In the genomic region with DNA sequence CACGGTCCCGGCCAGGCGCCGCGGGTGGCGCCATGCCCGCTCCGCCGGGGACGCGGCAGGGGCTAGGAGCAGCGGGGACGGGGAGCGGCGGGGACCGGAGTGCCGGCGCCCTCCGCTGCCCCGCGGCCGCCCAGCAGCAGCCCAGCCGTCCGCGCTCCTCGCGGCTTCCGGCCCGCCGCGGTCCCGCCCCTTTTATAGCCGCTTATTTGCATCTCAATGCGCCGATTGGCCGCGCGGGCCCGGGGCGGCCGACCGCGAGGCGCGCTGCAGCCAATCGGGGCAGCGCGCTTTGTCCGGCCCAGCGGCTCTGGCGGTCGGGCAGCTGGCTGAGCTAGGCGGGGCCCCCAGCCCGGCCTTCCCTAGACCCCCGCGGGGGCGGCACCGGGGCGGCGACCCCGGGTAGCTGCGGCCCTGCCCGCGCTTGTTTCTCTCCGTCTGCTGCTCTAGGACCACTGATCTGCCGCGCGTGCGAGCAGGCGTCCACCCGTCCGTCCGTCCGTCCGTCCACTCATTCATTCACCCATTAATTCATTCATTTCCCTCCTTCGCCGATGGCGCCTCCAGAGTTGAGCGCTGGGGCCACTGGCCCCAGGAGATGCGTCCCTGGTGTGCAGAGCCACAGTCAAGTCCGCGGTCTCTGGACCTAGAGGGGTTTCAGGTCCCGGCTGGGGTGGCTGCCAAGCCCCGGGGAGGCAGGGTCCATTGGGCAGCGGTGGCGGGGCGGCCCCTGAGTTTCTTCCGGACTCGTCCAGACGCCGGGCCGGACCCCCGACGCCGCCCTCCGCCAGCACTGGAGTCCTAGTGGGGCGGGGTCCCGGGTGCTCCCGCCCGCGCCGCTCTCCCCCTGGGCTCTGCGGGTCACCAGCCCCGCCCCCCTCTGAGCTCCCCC, we compare ENCODE assay signal across 8 cellular contexts. TPM values are rescaled to one million over a fixed set of nuclear protein-coding genes. Genes with fewer than 3 reads are reported as not detected.
A peak's percentile ranks its signal among the peaks of the same experiment; 100 is the strongest.
DNase-seq lines count a peak whose midpoint lies in the region; ATAC-seq, FAIRE-seq and TF ChIP-seq lines count a peak whose summit lies in the region.

A gene with protein sequence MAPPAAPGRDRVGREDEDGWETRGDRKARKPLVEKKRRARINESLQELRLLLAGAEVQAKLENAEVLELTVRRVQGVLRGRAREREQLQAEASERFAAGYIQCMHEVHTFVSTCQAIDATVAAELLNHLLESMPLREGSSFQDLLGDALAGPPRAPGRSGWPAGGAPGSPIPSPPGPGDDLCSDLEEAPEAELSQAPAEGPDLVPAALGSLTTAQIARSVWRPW (minus strand): TSS at position 167 of the 889 bp plus-strand sequence. CDS start 133 bp downstream, at position 34.

- no peak for FAIRE-seq in H54 (lab: Jason Lieb, UNC)

- H3K9ac ChIP-seq in subcutaneous abdominal adipose tissue (ENCODE audit: low read length in 5 of 5): no peak within 1 kb of the TSS

- TF ChIP-seq EP300 in gastroesophageal sphincter (IDR thresholded peaks at IDR 0.05): no peak

- H3K9me3 ChIP-seq in gastroesophageal sphincter (no peaks in the 10 kb centered on the region), subcutaneous abdominal adipose tissue (ENCODE audit: control insufficient read depth in 5 of 5, low read length in 5 of 5) (peaks cover 0 to 3% (median 0%) of the 10 kb centered on the region in 5 donors)

- ATAC-seq in gastroesophageal sphincter: peak; percentile 96

- H3K36me3 ChIP-seq in gastroesophageal sphincter (peaks cover 0 to 14% of the 10 kb centered on the region in 2 donors), subcutaneous abdominal adipose tissue (ENCODE audit: control insufficient read depth in 5 of 5, insufficient read depth in 5 of 5, low read length in 5 of 5) (peaks cover 1 to 8% (median 5%) of the 10 kb centered on the region in 5 donors)

- H3K4me3 ChIP-seq in gastroesophageal sphincter: peak within 1 kb of the TSS; percentile 45 to 75
- peak within 1 kb of the TSS in 4 of 5 donors; percentile 54 to 72 (median 63) for H3K4me3 ChIP-seq in subcutaneous abdominal adipose tissue (ENCODE audit: low read depth in 1 of 5, low read length in 5 of 5)

- peak in 2 of 4 experiments; percentile 18 to 40 for TF ChIP-seq CTCF in gastroesophageal sphincter (IDR thresholded peaks at IDR 0.05)

- H3K4me1 ChIP-seq in gastroesophageal sphincter: peaks cover 0 to 46% (median 8%) of the 10 kb centered on the region in 3 donors
- H3K4me1 ChIP-seq in subcutaneous abdominal adipose tissue (ENCODE audit: control insufficient read depth in 5 of 5, insufficient read depth in 5 of 5, low read length in 5 of 5): peaks cover 8 to 36% (median 24%) of the 10 kb centered on the region in 5 donors

- DNase-seq in ELF-1 (ENCODE audit: low read depth, low spot score) (peak; percentile 95), H54 (ENCODE audit: insufficient read length, low spot score) (peak; percentile 97), M059J (ENCODE audit: low read depth) (peak; percentile 81), SHP77 (lab: John Stamatoyannopoulos, UW) (peak; percentile 89 to 93), activated gamma-delta T cell treated with Interleukin-2 at 50 U/mL for 16 hours (peak; percentile 73), nucleus accumbens (lab: John Stamatoyannopoulos, UW) (peak in 50 of 56 donors; percentile 11 to 91 (median 67))

- peak; percentile 97 for TF ChIP-seq POLR2A in H54 (IDR thresholded peaks at IDR 0.05; ENCODE audit: low read depth, low read length)
- TF ChIP-seq POLR2A in gastroesophageal sphincter (IDR thresholded peaks at IDR 0.05): peak; percentile 84 to 90

- peaks cover 6% of the 10 kb centered on the region for H3K27me3 ChIP-seq in gastroesophageal sphincter
- H3K27me3 ChIP-seq in subcutaneous abdominal adipose tissue (ENCODE audit: control insufficient read depth in 5 of 5, insufficient read depth in 4 of 5, low read length in 5 of 5): peaks cover 0 to 13% (median 10%) of the 10 kb centered on the region in 5 donors

- no CpG with 5 or more reads among the region's 104 CpGs for WGBS in gastroesophageal sphincter (ENCODE audit: low coverage in 1 of 2), 2 donors

- peak within 1 kb of the TSS in 3 of 4 donors; percentile 79 to 84 (median 81) for H3K27ac ChIP-seq in gastroesophageal sphincter
- no peak within 1 kb of the TSS for H3K27ac ChIP-seq in subcutaneous abdominal adipose tissue (ENCODE audit: low read depth, low read length)

RNA-seq across cellular contexts. Expression of the gene that starts here (rescaled TPM):
- 1.5 and 5.3 TPM in 2 replicates for total RNA-seq in M059J (2014; rRNA removed; shearing (Covaris generic))
- 10 to 100 TPM in 2 of 4 donors, 1 to 10 TPM in 2; 3.8 to 19.5 (median 12.2) TPM for total RNA-seq in gastroesophageal sphincter
